In genomic region chr16:25031441-25032307, GRCh38 we compare ENCODE assay signal across 1 cellular context.
TF ChIP-seq lines count a peak whose summit lies in the region.

No MANE protein-coding gene starts in this region.

TF ChIP-seq in SK-N-SH, 30 proteins besides CTCF, POLR2A, EP300 and RAD21 (continued from another document):
- no peak for TF ChIP-seq REST (IDR thresholded peaks at IDR 0.05; ENCODE audit: low read depth, low read length)
